Comparison of ENCODE assay signal across 2 cellular contexts in the genomic region with DNA sequence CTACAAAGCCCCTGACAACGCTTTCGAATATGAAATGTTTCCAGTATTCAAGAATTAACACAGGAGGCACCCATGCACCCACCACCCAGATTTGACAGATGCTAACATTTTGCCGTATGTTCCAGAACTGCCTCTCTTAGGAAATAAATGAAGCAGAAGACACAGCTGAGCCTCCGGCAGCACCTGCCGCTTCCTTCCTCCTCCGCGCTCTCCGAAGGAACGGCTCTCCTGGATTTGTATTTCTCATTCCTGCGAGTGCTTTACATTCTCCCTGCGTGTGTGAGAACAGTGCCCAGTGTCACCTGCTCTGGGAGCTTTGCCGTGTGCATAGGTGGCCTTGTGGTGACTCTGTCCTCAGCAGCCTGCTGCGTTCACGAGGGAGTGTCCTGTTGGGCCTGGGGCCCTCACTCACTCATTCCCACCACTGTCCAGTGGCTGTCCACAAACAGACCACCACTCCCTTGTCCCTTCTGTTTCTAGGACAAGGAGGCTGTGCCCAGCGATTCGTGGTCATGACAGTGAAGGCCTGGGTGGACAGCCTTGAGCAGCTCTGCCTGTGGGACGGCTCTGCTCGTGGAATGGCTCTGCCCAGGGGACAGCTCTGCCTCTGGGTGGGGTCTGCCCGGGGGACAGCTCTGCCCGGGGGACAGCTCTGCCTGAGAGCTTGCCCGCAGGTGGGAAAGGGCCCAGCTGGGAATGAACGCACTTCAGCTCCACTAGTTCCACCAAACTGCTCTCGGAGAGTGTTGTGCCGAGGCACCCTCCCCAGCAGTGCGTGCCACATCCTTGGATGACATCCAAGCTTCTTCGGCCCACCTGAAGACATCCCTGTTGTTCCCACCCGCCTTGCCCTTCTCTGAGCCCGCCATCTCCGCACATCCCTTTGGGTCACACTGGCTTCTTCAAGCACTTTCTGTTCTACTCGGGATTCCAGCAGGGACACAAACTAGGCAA.
TF ChIP-seq lines count a peak whose summit lies in the region.

No MANE protein-coding gene starts in this region.

TF ChIP-seq in IMR-90, 13 proteins besides CTCF, POLR2A, EP300 and RAD21:
- TF ChIP-seq SMC3 (IDR thresholded peaks at IDR 0.05; ENCODE audit: low read depth, low read length) (no peak), CEBPB (IDR thresholded peaks at IDR 0.05; ENCODE audit: low read depth, low read length) (no peak), FOS (IDR thresholded peaks at IDR 0.05; ENCODE audit: low read depth, low read length) (no peak)

TF ChIP-seq in H1, 55 proteins besides CTCF, POLR2A, EP300 and RAD21:
- TF ChIP-seq TCF12 (IDR thresholded peaks at IDR 0.05; ENCODE audit: low read depth, low read length) (no peak), RBBP5 (IDR thresholded peaks at IDR 0.05; ENCODE audit: borderline replicate concordance, low read depth, low read length) (no peak), MAFK (IDR thresholded peaks at IDR 0.05; ENCODE audit: low read depth, low read length) (no peak), RFX5 (IDR thresholded peaks at IDR 0.05; ENCODE audit: borderline replicate concordance, low read depth, low read length) (no peak), GTF2F1 (IDR thresholded peaks at IDR 0.05; ENCODE audit: borderline replicate concordance, low read depth, low read length) (no peak), BCL11A (IDR thresholded peaks at IDR 0.05; ENCODE audit: low read depth in 2 of 2, low read length in 2 of 2) (no peak), BACH1 (IDR thresholded peaks at IDR 0.05; ENCODE audit: low read length) (no peak), SP1 (IDR thresholded peaks at IDR 0.05; ENCODE audit: low read depth, low read length) (no peak), SP4 (IDR thresholded peaks at IDR 0.05; ENCODE audit: low read length) (no peak), KDM1A (IDR thresholded peaks at IDR 0.05; ENCODE audit: borderline replicate concordance, low read length) (no peak), PHF8 (conservative IDR thresholded peaks at IDR 0.05; ENCODE audit: low read depth, low read length) (no peak), CEBPB (IDR thresholded peaks at IDR 0.05; ENCODE audit: low read depth, low read length) (no peak), SP2 (IDR thresholded peaks at IDR 0.05; ENCODE audit: low read length) (no peak), NANOG (IDR thresholded peaks at IDR 0.05; ENCODE audit: insufficient read depth, low read depth, low read length, poor library complexity, severe bottlenecking) (no peak), EZH2 (IDR thresholded peaks at IDR 0.05; ENCODE audit: low read depth, low read length, severe bottlenecking) (no peak)
TF ChIP-seq in H1: peak in this region for 0.
